In genomic region chr19:18291590-18292459, GRCh38 we compare ENCODE assay signal across 1 cellular context.
A peak's percentile ranks its signal among the peaks of the same experiment; 100 is the strongest.
TF ChIP-seq lines count a peak whose summit lies in the region.

No MANE protein-coding gene starts in this region.

TF ChIP-seq in HepG2, 621 proteins besides CTCF, POLR2A, EP300 and RAD21 (continued from another document and continues in another):
- TF ChIP-seq ATF3 (CRISPR knock-in tag; IDR thresholded peaks at IDR 0.05) (no peak), TAF1 (CRISPR knock-in tag; IDR thresholded peaks at IDR 0.05) (no peak; the same call in 1 of the 2 replicates), ADNP (CRISPR knock-in tag; IDR thresholded peaks at IDR 0.05) (peak; percentile 8), PRDM4 (CRISPR knock-in tag; IDR thresholded peaks at IDR 0.05; ENCODE audit: borderline replicate concordance) (no peak), ZBED4 (CRISPR knock-in tag; IDR thresholded peaks at IDR 0.05; ENCODE audit: borderline replicate concordance) (0 out of 2 replicates have a peak, but pooled peaks have one; percentile 48), ZNF18 (CRISPR knock-in tag; IDR thresholded peaks at IDR 0.05; ENCODE audit: insufficient replicate concordance) (no peak), SATB2 (CRISPR knock-in tag; IDR thresholded peaks at IDR 0.05) (no peak), ZNF775 (CRISPR knock-in tag; IDR thresholded peaks at IDR 0.05; ENCODE audit: borderline replicate concordance) (no peak), TCF7 (IDR thresholded peaks at IDR 0.05; ENCODE audit: low read depth) (no peak), ZNF503 (CRISPR knock-in tag; IDR thresholded peaks at IDR 0.05) (no peak), ZNF550 (CRISPR knock-in tag; IDR thresholded peaks at IDR 0.05; ENCODE audit: borderline replicate concordance) (no peak), TIGD3 (CRISPR knock-in tag; IDR thresholded peaks at IDR 0.05; ENCODE audit: borderline replicate concordance) (0 out of 2 replicates have a peak, but pooled peaks have one; percentile 50), ZNF24 (IDR thresholded peaks at IDR 0.05) (no peak), ZMAT3 (CRISPR knock-in tag; conservative IDR thresholded peaks at IDR 0.05) (no peak), ARNTL (CRISPR knock-in tag; IDR thresholded peaks at IDR 0.05) (peak; percentile 63), ZNF34 (CRISPR knock-in tag; IDR thresholded peaks at IDR 0.05; ENCODE audit: borderline replicate concordance) (0 out of 2 replicates have a peak, but pooled peaks have one; percentile 61), AHDC1 (CRISPR knock-in tag; IDR thresholded peaks at IDR 0.05; ENCODE audit: borderline replicate concordance) (no peak), MYC (CRISPR knock-in tag; IDR thresholded peaks at IDR 0.05; ENCODE audit: borderline replicate concordance) (no peak), ZNF576 (CRISPR knock-in tag; IDR thresholded peaks at IDR 0.05) (no peak), SETDB1 (CRISPR knock-in tag; IDR thresholded peaks at IDR 0.05; ENCODE audit: borderline replicate concordance) (no peak), NCOR1 (IDR thresholded peaks at IDR 0.05; ENCODE audit: borderline replicate concordance, low read length) (no peak), ELF1 (CRISPR knock-in tag; IDR thresholded peaks at IDR 0.05) (0 out of 2 replicates have a peak, but pooled peaks have one; percentile 21), ATAD3A (CRISPR knock-in tag; IDR thresholded peaks at IDR 0.05) (no peak), ZNF639 (CRISPR knock-in tag; conservative IDR thresholded peaks at IDR 0.05) (peak; percentile 62; the same call in 1 of the 2 replicates), KAT7 (CRISPR knock-in tag; IDR thresholded peaks at IDR 0.05; ENCODE audit: borderline replicate concordance) (0 out of 2 replicates have a peak, but pooled peaks have one; percentile 60), SUZ12 (IDR thresholded peaks at IDR 0.05; ENCODE audit: low read depth, low read length) (no peak), ZNF414 (CRISPR knock-in tag; IDR thresholded peaks at IDR 0.05) (no peak), ZNF800 (CRISPR knock-in tag; IDR thresholded peaks at IDR 0.05) (no peak), ZBTB7A (CRISPR knock-in tag; IDR thresholded peaks at IDR 0.05) (no peak), CREB1 (IDR thresholded peaks at IDR 0.05) (0 out of 2 replicates have a peak, but pooled peaks have one; percentile 9), CREB1 (CRISPR knock-in tag; IDR thresholded peaks at IDR 0.05) (0 out of 2 replicates have a peak, but pooled peaks have one; percentile 13), ZNF616 (CRISPR knock-in tag; IDR thresholded peaks at IDR 0.05; ENCODE audit: low read depth) (0 out of 2 replicates have a peak, but pooled peaks have one; percentile 21), IRX3 (CRISPR knock-in tag; IDR thresholded peaks at IDR 0.05; ENCODE audit: borderline replicate concordance, low read depth) (no peak)
